ENCODE assay signal across 8 cellular contexts in the genomic region with DNA sequence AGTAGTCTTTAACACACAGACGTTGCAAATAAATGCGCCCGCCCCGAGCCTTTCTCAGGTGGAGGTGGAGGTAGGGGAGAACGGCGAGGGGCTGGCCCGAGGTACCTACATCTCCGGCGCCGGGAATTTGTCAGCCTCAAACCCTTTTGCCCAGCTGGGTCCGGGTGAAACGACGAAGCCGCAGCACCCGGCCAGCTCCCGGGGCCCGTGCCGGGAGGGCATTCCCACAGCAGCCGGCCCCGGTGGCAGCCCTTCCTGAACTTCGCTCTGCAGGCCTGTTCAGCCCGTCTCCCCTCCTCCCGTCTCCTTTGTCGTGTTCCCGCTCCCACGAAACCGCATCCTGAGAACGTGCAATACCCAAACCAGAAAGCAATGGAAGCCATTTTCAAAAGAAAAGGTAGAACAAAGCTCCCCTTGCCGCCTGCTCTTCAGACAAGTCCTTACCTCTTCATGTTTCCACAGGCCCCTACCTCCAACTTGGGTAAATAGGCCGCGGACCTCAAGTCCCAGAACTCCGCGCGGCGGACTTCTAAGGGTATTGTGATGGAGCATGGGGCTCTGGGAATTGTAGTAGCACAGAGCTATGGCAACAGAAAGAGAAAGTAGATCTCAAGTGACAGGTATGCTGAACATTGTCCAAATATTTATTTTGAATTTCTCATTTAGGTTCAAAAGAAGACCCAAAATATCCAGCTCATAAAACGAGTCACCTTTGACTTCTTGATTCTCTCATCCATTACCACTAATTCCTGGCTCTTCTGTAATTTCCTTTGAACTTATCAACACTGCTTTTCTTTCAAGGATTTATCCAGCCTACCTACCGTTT. TPM values are rescaled to one million over a fixed set of nuclear protein-coding genes. Genes with fewer than 3 reads are reported as not detected.
A peak's percentile ranks its signal among the peaks of the same experiment; 100 is the strongest.
DNase-seq lines count a peak whose midpoint lies in the region; ATAC-seq and TF ChIP-seq lines count a peak whose summit lies in the region.

A gene (minus strand): TSS at position 501 of the 826 bp plus-strand sequence. CDS start 49 bp downstream, at position 452.

- CTCF ChIA-PET in activated CD4-positive, alpha-beta memory T cell treated with anti-CD3 and anti-CD28 coated beads for 36 hours (lab: Charles Lee) = no interaction called here

- WGBS in right lobe of liver (ENCODE audit: insufficient coverage, low coverage, low lambda C conversion rate, missing lambda C conversion rate) = 25% methylated on average over 31 of the region's 37 CpGs

- peaks cover 23 to 33% (median 31%) of the 10 kb centered on the region in 11 experiments; a peak in 20 of 22 replicates for H3K36me3 ChIP-seq in BLaER1 treated with 17β-estradiol and CSF1 and Interleukin-3, amounts not matched to agents 10 nM and 100 nM
- peaks cover 0 to 23% (median 2%) of the 10 kb centered on the region in 4 donors for H3K36me3 ChIP-seq in right lobe of liver

- peaks cover 32% of the 10 kb centered on the region for H3K4me1 Mint-ChIP-seq in activated CD4-positive, alpha-beta memory T cell treated with anti-CD3 and anti-CD28 coated beads for 36 hours (ENCODE audit: low read depth)

- ATAC-seq in GM19397 (IDR thresholded peaks at IDR 0.05; ENCODE audit: unreplicated experiment) (peak; percentile 100), HG03558 (IDR thresholded peaks at IDR 0.05; ENCODE audit: extremely low read depth, unreplicated experiment) (peak; percentile 99), right lobe of liver (peak; percentile 98 to 99 (median 99))

- H3K4me2 ChIP-seq in BLaER1 treated with 17β-estradiol and CSF1 and Interleukin-3, amounts not matched to agents 10 nM and 100 nM = peak within 1 kb of the TSS; percentile 55 to 81 (median 64)

- intact Hi-C loops in activated CD4-positive, alpha-beta memory T cell treated with anti-CD3 and anti-CD28 coated beads for 36 hours (cut with micrococcal nuclease) = loop anchor here (1.0 to 2.0 kb wide), 4 partner anchors 88 to 972 kb away; a partner anchor contains a TSS
- intact Hi-C loops in right lobe of liver (cut with DNase I) = no loop called here

- peak within 1 kb of the TSS; percentile 60 to 77 (median 70) for H3K4me3 ChIP-seq in BLaER1 treated with 17β-estradiol and CSF1 and Interleukin-3, amounts not matched to agents 10 nM and 100 nM
- peak within 1 kb of the TSS; percentile 62 to 67 (median 64) for H3K4me3 ChIP-seq in right lobe of liver

- peaks cover 0 to 2% (median 0%) of the 10 kb centered on the region in 11 experiments; a peak in 1 of 22 replicates for H3K9me3 ChIP-seq in BLaER1 treated with 17β-estradiol and CSF1 and Interleukin-3, amounts not matched to agents 10 nM and 100 nM (replicated peaks in 1 of 11)
- no peaks in the 10 kb centered on the region for H3K9me3 ChIP-seq in right lobe of liver

- H3K9me3 Mint-ChIP-seq in activated CD4-positive, alpha-beta memory T cell treated with anti-CD3 and anti-CD28 coated beads for 36 hours = no peaks in the 10 kb centered on the region

- H4K20me1 ChIP-seq in BLaER1 treated with 17β-estradiol and CSF1 and Interleukin-3, amounts not matched to agents 10 nM and 100 nM = no peaks in the 10 kb centered on the region

- peaks cover 25% of the 10 kb centered on the region for H3K36me3 Mint-ChIP-seq in activated CD4-positive, alpha-beta memory T cell treated with anti-CD3 and anti-CD28 coated beads for 36 hours

- no peak for TF ChIP-seq POLR2A in right lobe of liver (IDR thresholded peaks at IDR 0.05)

- H3K4me3 Mint-ChIP-seq in activated CD4-positive, alpha-beta memory T cell treated with anti-CD3 and anti-CD28 coated beads for 36 hours = peak within 1 kb of the TSS; percentile 96

- peak within 1 kb of the TSS; percentile 77 to 91 (median 87) for H3K9ac ChIP-seq in BLaER1 treated with 17β-estradiol and CSF1 and Interleukin-3, amounts not matched to agents 10 nM and 100 nM

- no peaks in the 10 kb centered on the region for H3K27me3 Mint-ChIP-seq in activated CD4-positive, alpha-beta memory T cell treated with anti-CD3 and anti-CD28 coated beads for 36 hours

- H3K27me3 ChIP-seq in BLaER1 treated with 17β-estradiol and CSF1 and Interleukin-3, amounts not matched to agents 10 nM and 100 nM = peaks cover 72 to 100% (median 98%) of the 10 kb centered on the region in 11 experiments
- H3K27me3 ChIP-seq in right lobe of liver = no peaks in the 10 kb centered on the region

- H3K4me1 ChIP-seq in BLaER1 treated with 17β-estradiol and CSF1 and Interleukin-3, amounts not matched to agents 10 nM and 100 nM = peaks cover 0 to 15% (median 6%) of the 10 kb centered on the region in 10 experiments; a peak in 8 of 20 replicates
- H3K4me1 ChIP-seq in right lobe of liver = no peaks in the 10 kb centered on the region

- DNase-seq in NCI-H748 (lab: John Stamatoyannopoulos, UW; ENCODE audit: unreplicated experiment) = peak; percentile 86
- DNase-seq in activated CD4-positive, alpha-beta memory T cell treated with anti-CD3 and anti-CD28 coated beads for 36 hours = peak; percentile 81
- DNase-seq in ecto neural progenitor cell (ENCODE audit: low spot score) = peak; percentile 67
- peak; percentile 79 to 86 (median 85) for DNase-seq in right lobe of liver
- peak; percentile 73 for DNase-seq in stimulated activated CD4-positive, alpha-beta T cell treated with anti-CD3 and anti-CD28 coated beads, Interleukin-4, amount 100 ng/mL, for 24 hours

- TF ChIP-seq CTCF in right lobe of liver (IDR thresholded peaks at IDR 0.05) = no peak

- POLR2A ChIA-PET in activated CD4-positive, alpha-beta memory T cell treated with anti-CD3 and anti-CD28 coated beads for 36 hours (lab: Charles Lee) = interaction anchor here (1.2 kb wide), 1 partner anchor 87 kb away, joined by 3 read pairs; a partner anchor contains a TSS

- peak within 1 kb of the TSS; percentile 71 to 89 (median 87); a peak in 21 of 22 replicates for H3K27ac ChIP-seq in BLaER1 treated with 17β-estradiol and CSF1 and Interleukin-3, amounts not matched to agents 10 nM and 100 nM
- peak within 1 kb of the TSS; percentile 44 to 48 (median 45) for H3K27ac ChIP-seq in right lobe of liver

- H3K27ac Mint-ChIP-seq in activated CD4-positive, alpha-beta memory T cell treated with anti-CD3 and anti-CD28 coated beads for 36 hours = peak within 1 kb of the TSS; percentile 93

RNA-seq across cellular contexts. Expression of the gene that starts here (rescaled TPM):
- total RNA-seq in activated CD4-positive, alpha-beta memory T cell treated with anti-CD3 and anti-CD28 coated beads for 36 hours = 10 to 100 TPM in 1 of 2 experiments, 1 to 10 TPM in 1; 9.5 to 11.4 TPM
- total RNA-seq in right lobe of liver = 10 to 100 TPM in 1 of 6 experiments, 1 to 10 TPM in 5; 8.0 to 10.6 (median 9.6) TPM

Comparison
In these comparisons a context has a peak if more than half of its experiments do, and no peak if none do; other contexts are left out.
1. Peak in every context shown above with its lines: DNase-seq, ATAC-seq, H3K4me3 ChIP-seq and H3K27ac ChIP-seq.